ENCODE assay signal across 31 cellular contexts in the genomic region with DNA sequence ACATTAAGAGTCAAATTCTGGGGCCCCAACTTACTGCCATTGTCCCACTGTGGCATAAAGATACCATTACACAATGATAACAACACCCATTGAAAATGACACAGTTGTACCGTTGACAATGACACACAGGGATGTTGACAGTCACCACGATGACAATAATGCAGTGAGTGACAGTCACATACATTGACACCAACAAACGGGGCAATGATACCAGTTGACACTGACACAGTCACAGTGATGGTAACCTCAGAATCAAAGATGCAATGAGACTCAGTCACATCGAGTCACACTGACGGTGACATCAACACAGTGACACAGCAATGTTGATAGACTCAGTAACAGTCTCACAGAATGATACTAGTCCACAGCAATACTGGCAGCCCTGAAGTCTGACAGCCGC. TPM values are rescaled to one million over a fixed set of nuclear protein-coding genes. Genes with fewer than 3 reads are reported as not detected.
DNase-seq lines count a peak whose midpoint lies in the region; ATAC-seq, FAIRE-seq and TF ChIP-seq lines count a peak whose summit lies in the region.
"Had no signal": no experiment of that assay in that cellular context is flagged by ENCODE, and none has a peak within 500 bp of the region (broad histone marks: within the 10 kb centered on the region; RNA-seq: fewer than 3 reads in every experiment).

No MANE protein-coding gene starts in this region.

- intact Hi-C loops in K562 (cut with micrococcal nuclease) = no loop called here

- POLR2A ChIA-PET in K562 (lab: Yijun Ruan, JAX) = no interaction called here

- H3K79me1 ChIP-seq in trophoblast cell (ENCODE audit: low read length) = no peaks in the 10 kb centered on the region

- no peak overlapping the region for H3K18ac ChIP-seq in trophoblast cell (ENCODE audit: low read length)

- H2BK12ac ChIP-seq in trophoblast cell (ENCODE audit: low read length) = no peak overlapping the region

- no peak overlapping the region for H3K4ac ChIP-seq in trophoblast cell (ENCODE audit: low read depth, low read length)

- H3K36me3 Mint-ChIP-seq in activated T-cell treated with anti-CD3 and anti-CD28 coated beads, Interleukin-2, amount 50 U/mL, for 72 hours (ENCODE audit: insufficient read depth in 2 of 2) = no peaks in the 10 kb centered on the region
- H3K36me3 Mint-ChIP-seq in nephron (ENCODE audit: low read depth) = peaks cover 4% of the 10 kb centered on the region
- H3K36me3 Mint-ChIP-seq: CD8-positive, alpha-beta memory T cell had no signal

- H3K4me3 ChIP-seq in OCI-LY3 (ENCODE audit: low read length) (no peak overlapping the region), K562 (no peak overlapping the region), trophoblast cell (ENCODE audit: low read depth, low read length) (no peak overlapping the region)
- H3K4me3 ChIP-seq: GM12878, HAP-1, PC-9 had no signal

- in situ Hi-C loops in K562 (cut with MboI) = no loop called here

- H3K9ac ChIP-seq in OCI-LY3 (ENCODE audit: low read length) = no peak overlapping the region
- no peak overlapping the region for H3K9ac ChIP-seq in K562 (ENCODE audit: insufficient read depth in 1 of 2, low read depth in 2 of 2, low read length in 2 of 2)
- H3K9ac ChIP-seq in trophoblast cell (ENCODE audit: low read length) = no peak overlapping the region
- H3K9ac ChIP-seq: KMS-11 had no signal

- BruUV-seq in K562 (replicated peaks; lab: Mats Ljungman, UMichigan) = no TSS peak

- H3K9me3 ChIP-seq in OCI-LY3 (ENCODE audit: insufficient read depth, low read length) (no peaks in the 10 kb centered on the region), K562 (replicated peaks; ENCODE audit: control insufficient read depth, insufficient read depth, low read depth, low read length) (no peaks in the 10 kb centered on the region), trophoblast cell (ENCODE audit: insufficient read depth, low read depth, low read length) (peaks cover 2% of the 10 kb centered on the region)
- H3K9me3 ChIP-seq: BE2C, HAP-1 had no signal

- no peaks in the 10 kb centered on the region for H3K36me3 ChIP-seq in OCI-LY3 (replicated peaks; ENCODE audit: low read depth, low read length)
- H3K36me3 ChIP-seq in K562 (ENCODE audit: control insufficient read depth, insufficient read depth, low read length) = no peaks in the 10 kb centered on the region
- no peaks in the 10 kb centered on the region for H3K36me3 ChIP-seq in trophoblast cell (ENCODE audit: control insufficient read depth in 1 of 2, insufficient read depth in 2 of 2, low read length in 2 of 2)
- H3K36me3 ChIP-seq: HAP-1 had no signal

- no peaks in the 10 kb centered on the region for H4K20me1 ChIP-seq in OCI-LY3 (ENCODE audit: insufficient read depth, low read length)
- H4K20me1 ChIP-seq in K562 (replicated peaks; ENCODE audit: control insufficient read depth, insufficient read depth, low read length) = peaks cover 4% of the 10 kb centered on the region

- TF ChIP-seq CTCF in OCI-LY3 (IDR thresholded peaks at IDR 0.05; ENCODE audit: low read depth, low read length) (no peak), K562 (IDR thresholded peaks at IDR 0.05 in 2 of 3, conservative IDR thresholded peaks at IDR 0.05 in 1 of 3; ENCODE audit: insufficient read depth in 2 of 3, low read depth in 1 of 3, low read length in 3 of 3) (no peak), nephron (IDR thresholded peaks at IDR 0.05; ENCODE audit: unreplicated experiment in 3 of 3) (no peak)

- H3K4me2 ChIP-seq in OCI-LY3 (ENCODE audit: low read length) (peak overlapping the region; percentile 59; the same call in 1 of the 2 replicates), K562 (ENCODE audit: insufficient read depth, low read length) (no peak overlapping the region), trophoblast cell (ENCODE audit: low read length) (no peak overlapping the region)
- H3K4me2 ChIP-seq: KMS-11, PC-9 had no signal

- H3K23ac ChIP-seq in trophoblast cell (ENCODE audit: low read length) = no peak overlapping the region

- H3K4me1 Mint-ChIP-seq in activated T-cell treated with anti-CD3 and anti-CD28 coated beads, Interleukin-2, amount 50 U/mL, for 72 hours (ENCODE audit: low read depth) = peaks cover 6% of the 10 kb centered on the region
- peaks cover 91% of the 10 kb centered on the region for H3K4me1 Mint-ChIP-seq in nephron

- CTCF ChIA-PET in K562 (lab: Yijun Ruan, JAX; ENCODE audit: low intra/inter-chr PET ratio) = no interaction called here

- no peak for FAIRE-seq in K562 (lab: Jason Lieb, UNC)
- FAIRE-seq: GM12878 had no signal

- peaks cover 29% of the 10 kb centered on the region for H3K27me3 Mint-ChIP-seq in activated T-cell treated with anti-CD3 and anti-CD28 coated beads, Interleukin-2, amount 50 U/mL, for 72 hours (ENCODE audit: low read depth)
- peaks cover 22% of the 10 kb centered on the region for H3K27me3 Mint-ChIP-seq in nephron (ENCODE audit: low read depth)

- no peak overlapping the region for H3K4me3 Mint-ChIP-seq in activated T-cell treated with anti-CD3 and anti-CD28 coated beads, Interleukin-2, amount 50 U/mL, for 72 hours
- no peak overlapping the region for H3K4me3 Mint-ChIP-seq in nephron
- H3K4me3 Mint-ChIP-seq: CD14-positive monocyte; CD8-positive, alpha-beta memory T cell; HFFc6 had no signal

- no peak for DNase-seq in activated T-cell treated with anti-CD3 and anti-CD28 coated beads, Interleukin-2, amount 50 U/mL, for 72 hours
- DNase-seq in activated T-cell treated with anti-CD3 and anti-CD28 coated beads, Interleukin-2, amount 50 U/mL, for 48 hours = no peak
- no peak for DNase-seq in K562 (ENCODE audit: extremely low read depth in 1 of 4, low spot score in 3 of 4)
- DNase-seq in trophoblast cell = no peak
- no peak for DNase-seq in SIG-M5 (lab: John Stamatoyannopoulos, UW)
- DNase-seq: CD8-positive, alpha-beta memory T cell; DMS 273 treated with DMSO at 0.1 percent for 48 hours; DMS79; EL; GDM1; GOT3; HFFc6; IMR-90; NCI-H1048; NCI-H1417; NCI-H1694; NCI-H2029 treated with DMSO at 0.1 percent for 48 hours; NCI-H446 treated with DMSO at 0.1 percent for 48 hours; NCI-H526; NCI-H82; NK-92 treated with Interleukin-12 subunit alpha and Interleukin-12 subunit beta, amount 100 ng/mL, for 24 hours; PC-9 had no signal

- ATAC-seq in activated T-cell treated with anti-CD3 and anti-CD28 coated beads, Interleukin-2, amount 50 U/mL, for 72 hours (replicated peaks in 1 of 2) = peak; percentile 67
- ATAC-seq in K562 = no peak; the same call in 2 of the 3 replicates
- ATAC-seq: GM12878, Right ventricle myocardium inferior had no signal

- H3K9me3 Mint-ChIP-seq in activated T-cell treated with anti-CD3 and anti-CD28 coated beads, Interleukin-2, amount 50 U/mL, for 72 hours = no peaks in the 10 kb centered on the region
- no peaks in the 10 kb centered on the region for H3K9me3 Mint-ChIP-seq in nephron
- H3K9me3 Mint-ChIP-seq: CD8-positive, alpha-beta memory T cell; HFFc6 had no signal

- no peak overlapping the region for H4K8ac ChIP-seq in trophoblast cell (ENCODE audit: low read depth, low read length)

- no peak overlapping the region for H2BK5ac ChIP-seq in trophoblast cell (ENCODE audit: low read depth, low read length, poor library complexity)

- no peak overlapping the region for H3K27ac Mint-ChIP-seq in activated T-cell treated with anti-CD3 and anti-CD28 coated beads, Interleukin-2, amount 50 U/mL, for 72 hours
- H3K27ac Mint-ChIP-seq in nephron = peak overlapping the region in 2 of 3 experiments; percentile 92 to 96
- H3K27ac Mint-ChIP-seq: CD14-positive monocyte; CD8-positive, alpha-beta memory T cell; HFFc6 had no signal

- peaks cover 47% of the 10 kb centered on the region for H3K4me1 ChIP-seq in OCI-LY3 (ENCODE audit: low read length)
- no peaks in the 10 kb centered on the region for H3K4me1 ChIP-seq in K562 (replicated peaks in 1 of 2; ENCODE audit: control insufficient read depth in 2 of 2, insufficient read depth in 2 of 2, low read length in 2 of 2)
- peaks cover 0 to 2% of the 10 kb centered on the region in 2 experiments for H3K4me1 ChIP-seq in trophoblast cell (ENCODE audit: control insufficient read depth in 1 of 2, insufficient read depth in 2 of 2, low read length in 2 of 2)
- H3K4me1 ChIP-seq: HAP-1 had no signal

- H2BK120ac ChIP-seq in trophoblast cell (ENCODE audit: insufficient read depth, low read length, poor library complexity) = no peak overlapping the region

- H3K14ac ChIP-seq in trophoblast cell (ENCODE audit: low read length) = no peak overlapping the region

- H4K12ac ChIP-seq in trophoblast cell (ENCODE audit: low read depth, low read length) = no peak overlapping the region

- H2AK5ac ChIP-seq in trophoblast cell (ENCODE audit: low read length) = no peak overlapping the region

- H4K91ac ChIP-seq in trophoblast cell (ENCODE audit: low read depth, low read length) = no peak overlapping the region

- no peak for TF ChIP-seq POLR2A in K562 (conservative IDR thresholded peaks at IDR 0.05)

- H3K9me1 ChIP-seq in K562 (ENCODE audit: control insufficient read depth, insufficient read depth, low read length) = no peaks in the 10 kb centered on the region

- H3K79me2 ChIP-seq in OCI-LY3 (ENCODE audit: low read length) = no peaks in the 10 kb centered on the region
- H3K79me2 ChIP-seq in K562 (ENCODE audit: control insufficient read depth, insufficient read depth, low read length) = no peaks in the 10 kb centered on the region
- no peaks in the 10 kb centered on the region for H3K79me2 ChIP-seq in trophoblast cell (ENCODE audit: control insufficient read depth, insufficient read depth, low read length, poor library complexity)

- 4% methylated on average over 6 of the region's 6 CpGs for WGBS in K562 (ENCODE audit: insufficient coverage, low coverage, missing lambda C conversion rate)
- WGBS in trophoblast cell (ENCODE audit: extremely low coverage, insufficient coverage, insufficient read length) = no CpG with 5 or more reads among the region's 6 CpGs

- no peaks in the 10 kb centered on the region for H3K27me3 ChIP-seq in OCI-LY3 (ENCODE audit: low read depth, low read length)
- peaks cover 10 to 78% of the 10 kb centered on the region in 2 experiments for H3K27me3 ChIP-seq in K562 (ENCODE audit: control insufficient read depth in 2 of 2, insufficient read depth in 2 of 2, low read length in 2 of 2)
- peaks cover 9% of the 10 kb centered on the region for H3K27me3 ChIP-seq in trophoblast cell (ENCODE audit: insufficient read depth, low read length)
- H3K27me3 ChIP-seq: BE2C had no signal

- H3K27ac ChIP-seq in OCI-LY3 (ENCODE audit: low read length) (no peak overlapping the region), K562 (ENCODE audit: extremely low read depth, low read depth, low read length) (no peak overlapping the region), trophoblast cell (ENCODE audit: low read depth, low read length) (no peak overlapping the region)
- H3K27ac ChIP-seq: KMS-11, PC-9 had no signal

- TF ChIP-seq EP300 in K562 (IDR thresholded peaks at IDR 0.05; ENCODE audit: low read length) = no peak

- no peak for TF ChIP-seq RAD21 in K562 (CRISPR knock-in tag; conservative IDR thresholded peaks at IDR 0.05 in 1 of 2, IDR thresholded peaks at IDR 0.05 in 1 of 2)

- H2AFZ ChIP-seq in OCI-LY3 (ENCODE audit: low read depth, low read length) = no peak overlapping the region
- no peak overlapping the region for H2AFZ ChIP-seq in K562 (ENCODE audit: low read depth, low read length)
- H2AFZ ChIP-seq in trophoblast cell (ENCODE audit: insufficient read depth, low read length, poor library complexity) = no peak overlapping the region
- H2AFZ ChIP-seq: PC-9 had no signal

RNA-seq across cellular contexts. Expression of a gene that starts 16.9 kb away (rescaled TPM):
- not detected for total RNA-seq in activated T-cell treated with anti-CD3 and anti-CD28 coated beads, Interleukin-2, amount 50 U/mL, for 72 hours
- total RNA-seq in K562 (2011; cell fraction: chromatin; rRNA removed; ENCODE audit: low replicate concordance) = not detected in 2 replicates
- total RNA-seq in K562 (2011; cell fraction: nucleolus; rRNA removed) = not detected in 2 replicates
- not detected in 2 replicates for total RNA-seq in K562 (2011; cell fraction: nucleoplasm; rRNA removed)
- total RNA-seq in K562 (2014; rRNA removed) (not detected in 2 replicates), K562 (2014; rRNA removed; fragmentation: Illumina TruSeq; extraction: Trizol) (not detected in 2 replicates), K562 (2015; rRNA removed; fragmentation: Illumina TruSeq; extraction: Trizol) (not detected in 2 replicates), K562 (2021) (not detected in 2 replicates)
- polyA plus RNA-seq in K562 (2011; rRNA removed) (not detected in 2 replicates), K562 (2014; fragmentation: Illumina TruSeq; extraction: Trizol) (not detected in 2 replicates), K562 (2014; fragmentation: Nextera tagmentation; extraction: Ambion mirVana) (not detected), K562 (2014; rRNA removed) (not detected in 2 replicates)
- not detected in 2 replicates for polyA plus RNA-seq in K562 (2011; cell fraction: cytosol; rRNA removed)
- polyA plus RNA-seq in K562 (2011; cell fraction: nucleus; rRNA removed) = not detected in 2 replicates
- polyA plus RNA-seq in K562 (2012) = not detected in 2 replicates
- polyA minus RNA-seq in K562 (2011; rRNA and poly(A)+ RNA removed) = not detected in 2 replicates
- polyA minus RNA-seq in K562 (2011; cell fraction: cytosol; rRNA and poly(A)+ RNA removed) = not detected in 2 replicates
- not detected in 2 replicates for polyA minus RNA-seq in K562 (2011; cell fraction: nucleus; rRNA and poly(A)+ RNA removed)
- 1.1 and 1.4 TPM in 2 replicates for polyA plus RNA-seq in trophoblast cell (2013)
- total RNA-seq: CD8-positive, alpha-beta memory T cell; GM12878; HFFc6; IMR-90; PC-9; RPMI7951 had no signal
- polyA plus RNA-seq: CD14-positive monocyte; CD8-positive, alpha-beta memory T cell; GM12878; IMR-90 had no signal

RNA-seq across cellular contexts. Expression of a gene that starts 39.3 kb away (rescaled TPM):
- total RNA-seq in activated T-cell treated with anti-CD3 and anti-CD28 coated beads, Interleukin-2, amount 50 U/mL, for 72 hours = 10 to 100 TPM; 25.0 to 31.8 TPM
- 4.8 and 13.1 TPM in 2 replicates for total RNA-seq in K562 (2011; cell fraction: chromatin; rRNA removed; ENCODE audit: low replicate concordance)
- total RNA-seq in K562 (2011; cell fraction: nucleolus; rRNA removed) = 24.3 and 25.9 TPM in 2 replicates
- 14.3 and 16.9 TPM in 2 replicates for total RNA-seq in K562 (2011; cell fraction: nucleoplasm; rRNA removed)
- 42.0 and 51.6 TPM in 2 replicates for total RNA-seq in K562 (2014; rRNA removed)
- total RNA-seq in K562 (2014; rRNA removed; fragmentation: Illumina TruSeq; extraction: Trizol) = 12.1 and 19.1 TPM in 2 replicates
- total RNA-seq in K562 (2015; rRNA removed; fragmentation: Illumina TruSeq; extraction: Trizol) = 24.6 and 25.4 TPM in 2 replicates
- 34.9 and 38.2 TPM in 2 replicates for total RNA-seq in K562 (2021)
- polyA plus RNA-seq in K562 (2011; rRNA removed) = 31.5 and 36.7 TPM in 2 replicates
- 43.6 and 104 TPM in 2 replicates for polyA plus RNA-seq in K562 (2011; cell fraction: cytosol; rRNA removed)
- 25.2 and 35.0 TPM in 2 replicates for polyA plus RNA-seq in K562 (2011; cell fraction: nucleus; rRNA removed)
- 38.1 and 40.0 TPM in 2 replicates for polyA plus RNA-seq in K562 (2012)
- polyA plus RNA-seq in K562 (2014; fragmentation: Illumina TruSeq; extraction: Trizol) = 19.7 and 39.2 TPM in 2 replicates
- 10 to 100 TPM; 16.3 to 29.0 TPM for polyA plus RNA-seq in K562 (2014; fragmentation: Nextera tagmentation; extraction: Ambion mirVana)
- 43.7 and 48.2 TPM in 2 replicates for polyA plus RNA-seq in K562 (2014; rRNA removed)
- 6.4 and 8.7 TPM in 2 replicates for polyA minus RNA-seq in K562 (2011; rRNA and poly(A)+ RNA removed)
- polyA minus RNA-seq in K562 (2011; cell fraction: cytosol; rRNA and poly(A)+ RNA removed) = 15.8 and 16.4 TPM in 2 replicates
- 8.1 and 13.2 TPM in 2 replicates for polyA minus RNA-seq in K562 (2011; cell fraction: nucleus; rRNA and poly(A)+ RNA removed)
- polyA plus RNA-seq in trophoblast cell (2013) = 16.8 and 17.4 TPM in 2 replicates

RNA-seq across cellular contexts. Expression of a gene that starts 47.7 kb away (rescaled TPM):
- total RNA-seq in activated T-cell treated with anti-CD3 and anti-CD28 coated beads, Interleukin-2, amount 50 U/mL, for 72 hours = 10 to 100 TPM; 75.6 to 79.2 TPM
- 25.9 and 51.8 TPM in 2 replicates for total RNA-seq in K562 (2011; cell fraction: chromatin; rRNA removed; ENCODE audit: low replicate concordance)
- 32.0 and 36.7 TPM in 2 replicates for total RNA-seq in K562 (2011; cell fraction: nucleolus; rRNA removed)
- 37.9 and 46.9 TPM in 2 replicates for total RNA-seq in K562 (2011; cell fraction: nucleoplasm; rRNA removed)
- total RNA-seq in K562 (2014; rRNA removed) (50.8 and 74.8 TPM in 2 replicates), K562 (2014; rRNA removed; fragmentation: Illumina TruSeq; extraction: Trizol) (30.8 and 31.3 TPM in 2 replicates), K562 (2015; rRNA removed; fragmentation: Illumina TruSeq; extraction: Trizol) (37.2 and 38.2 TPM in 2 replicates), K562 (2021) (51.0 and 53.4 TPM in 2 replicates)
- polyA plus RNA-seq in K562 (2011; rRNA removed) (44.5 and 76.3 TPM in 2 replicates), K562 (2014; fragmentation: Illumina TruSeq; extraction: Trizol) (41.9 and 47.0 TPM in 2 replicates), K562 (2014; fragmentation: Nextera tagmentation; extraction: Ambion mirVana) (10 to 100 TPM; 11.0 to 26.2 TPM), K562 (2014; rRNA removed) (45.1 and 49.2 TPM in 2 replicates)
- 55.4 and 58.3 TPM in 2 replicates for polyA plus RNA-seq in K562 (2011; cell fraction: cytosol; rRNA removed)
- polyA plus RNA-seq in K562 (2011; cell fraction: nucleus; rRNA removed) = 73.3 and 73.7 TPM in 2 replicates
- polyA plus RNA-seq in K562 (2012) = 80.4 and 98.2 TPM in 2 replicates
- polyA minus RNA-seq in K562 (2011; rRNA and poly(A)+ RNA removed) = 23.0 and 41.7 TPM in 2 replicates
- 12.4 and 19.5 TPM in 2 replicates for polyA minus RNA-seq in K562 (2011; cell fraction: cytosol; rRNA and poly(A)+ RNA removed)
- 20.6 and 25.7 TPM in 2 replicates for polyA minus RNA-seq in K562 (2011; cell fraction: nucleus; rRNA and poly(A)+ RNA removed)
- 43.3 and 44.9 TPM in 2 replicates for polyA plus RNA-seq in trophoblast cell (2013)

RNA-seq across cellular contexts. Expression of a gene that starts 49.8 kb away (rescaled TPM):
- under 1 TPM in 1 of 2 donors, not detected in 1; 0.23 TPM for total RNA-seq in activated T-cell treated with anti-CD3 and anti-CD28 coated beads, Interleukin-2, amount 50 U/mL, for 72 hours
- total RNA-seq in K562 (2011; cell fraction: chromatin; rRNA removed; ENCODE audit: low replicate concordance) = not detected in 2 replicates
- not detected in 2 replicates for total RNA-seq in K562 (2011; cell fraction: nucleolus; rRNA removed)
- total RNA-seq in K562 (2011; cell fraction: nucleoplasm; rRNA removed) = not detected in 2 replicates
- total RNA-seq in K562 (2014; rRNA removed) = 0.12 TPM in 1 of 2 replicates, not detected in the other
- total RNA-seq in K562 (2014; rRNA removed; fragmentation: Illumina TruSeq; extraction: Trizol) = not detected in 2 replicates
- not detected in 2 replicates for total RNA-seq in K562 (2015; rRNA removed; fragmentation: Illumina TruSeq; extraction: Trizol)
- total RNA-seq in K562 (2021) = 0.24 TPM in 1 of 2 replicates, not detected in the other
- not detected in 2 replicates for polyA plus RNA-seq in K562 (2011; rRNA removed)
- 0.06 TPM in 1 of 2 replicates, not detected in the other for polyA plus RNA-seq in K562 (2011; cell fraction: cytosol; rRNA removed)
- polyA plus RNA-seq in K562 (2011; cell fraction: nucleus; rRNA removed) = not detected in 2 replicates
- not detected in 2 replicates for polyA plus RNA-seq in K562 (2012)
- not detected in 2 replicates for polyA plus RNA-seq in K562 (2014; fragmentation: Illumina TruSeq; extraction: Trizol)
- not detected for polyA plus RNA-seq in K562 (2014; fragmentation: Nextera tagmentation; extraction: Ambion mirVana)
- polyA plus RNA-seq in K562 (2014; rRNA removed) = not detected in 2 replicates
- polyA minus RNA-seq in K562 (2011; rRNA and poly(A)+ RNA removed) = not detected in 2 replicates
- not detected in 2 replicates for polyA minus RNA-seq in K562 (2011; cell fraction: cytosol; rRNA and poly(A)+ RNA removed)
- polyA minus RNA-seq in K562 (2011; cell fraction: nucleus; rRNA and poly(A)+ RNA removed) = not detected in 2 replicates
- polyA plus RNA-seq in trophoblast cell (2013) = 0.54 and 0.55 TPM in 2 replicates
- total RNA-seq: GM12878, IMR-90, PC-9 had no signal
- polyA plus RNA-seq: CD8-positive, alpha-beta memory T cell; GM12878; IMR-90 had no signal

RNA-seq across cellular contexts. Expression of a gene that starts 56.2 kb away (rescaled TPM):
- total RNA-seq in activated T-cell treated with anti-CD3 and anti-CD28 coated beads, Interleukin-2, amount 50 U/mL, for 72 hours = under 1 TPM; 0.16 to 0.29 TPM
- not detected in 2 replicates for total RNA-seq in K562 (2011; cell fraction: chromatin; rRNA removed; ENCODE audit: low replicate concordance)
- total RNA-seq in K562 (2011; cell fraction: nucleolus; rRNA removed) = not detected in 2 replicates
- not detected in 2 replicates for total RNA-seq in K562 (2011; cell fraction: nucleoplasm; rRNA removed)
- not detected in 2 replicates for total RNA-seq in K562 (2014; rRNA removed)
- not detected in 2 replicates for total RNA-seq in K562 (2014; rRNA removed; fragmentation: Illumina TruSeq; extraction: Trizol)
- total RNA-seq in K562 (2015; rRNA removed; fragmentation: Illumina TruSeq; extraction: Trizol) = not detected in 2 replicates
- not detected in 2 replicates for total RNA-seq in K562 (2021)
- not detected in 2 replicates for polyA plus RNA-seq in K562 (2011; rRNA removed)
- not detected in 2 replicates for polyA plus RNA-seq in K562 (2011; cell fraction: cytosol; rRNA removed)
- not detected in 2 replicates for polyA plus RNA-seq in K562 (2011; cell fraction: nucleus; rRNA removed)
- polyA plus RNA-seq in K562 (2012) = not detected in 2 replicates
- polyA plus RNA-seq in K562 (2014; fragmentation: Illumina TruSeq; extraction: Trizol) = not detected in 2 replicates
- not detected for polyA plus RNA-seq in K562 (2014; fragmentation: Nextera tagmentation; extraction: Ambion mirVana)
- polyA plus RNA-seq in K562 (2014; rRNA removed) = not detected in 2 replicates
- polyA minus RNA-seq in K562 (2011; rRNA and poly(A)+ RNA removed) = not detected in 2 replicates
- not detected in 2 replicates for polyA minus RNA-seq in K562 (2011; cell fraction: cytosol; rRNA and poly(A)+ RNA removed)
- not detected in 2 replicates for polyA minus RNA-seq in K562 (2011; cell fraction: nucleus; rRNA and poly(A)+ RNA removed)
- 0.04 TPM in 1 of 2 replicates, not detected in the other for polyA plus RNA-seq in trophoblast cell (2013)
- total RNA-seq: GM12878, IMR-90, PC-9, Right ventricle myocardium inferior, RPMI7951 had no signal
- polyA plus RNA-seq: CD14-positive monocyte; CD8-positive, alpha-beta memory T cell; GM12878 had no signal
